ENCODE assay signal across 6 cellular contexts in the genomic region with DNA sequence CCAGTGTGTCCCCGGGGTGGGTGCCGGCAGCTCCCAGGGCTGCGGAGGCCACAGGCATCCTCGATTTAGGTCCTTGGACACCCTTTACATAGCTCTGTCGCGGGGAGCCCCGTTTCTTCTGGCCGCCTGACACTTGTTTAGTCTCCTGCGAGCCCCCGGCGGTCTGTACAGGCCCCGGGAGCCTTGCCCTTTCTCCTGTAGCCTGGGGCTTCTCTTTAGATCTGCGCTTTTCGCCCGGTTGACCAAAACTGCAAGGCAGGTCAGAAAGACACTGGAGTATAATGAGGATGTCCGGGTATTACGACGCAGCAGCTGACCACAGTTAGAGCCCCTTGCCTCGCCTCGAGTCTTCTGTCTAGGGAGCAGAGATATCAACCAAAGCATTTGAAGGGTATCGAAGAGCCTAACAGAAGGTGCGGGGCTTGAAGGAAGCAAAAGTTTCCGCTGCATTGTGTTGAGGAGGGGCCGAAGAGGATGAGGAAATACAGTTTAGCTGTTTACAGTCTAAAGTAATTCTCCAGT. TPM values are rescaled to one million over a fixed set of nuclear protein-coding genes. Genes with fewer than 3 reads are reported as not detected.
DNase-seq lines count a peak whose midpoint lies in the region; ATAC-seq and TF ChIP-seq lines count a peak whose summit lies in the region.

No MANE protein-coding gene starts in this region.

- TSS peak; percentile 70 for BruUV-seq in OCI-LY7 (replicated peaks; lab: Mats Ljungman, UMichigan)

- 1 to 2% methylated on average over 15 to 24 of the region's 24 CpGs for WGBS in heart right ventricle, 2 donors

- H3K36me3 ChIP-seq in OCI-LY7 (ENCODE audit: insufficient read depth, low read length) (peaks cover 37% of the 10 kb centered on the region), heart right ventricle (peaks cover 0 to 32% (median 0%) of the 10 kb centered on the region in 9 donors), tibial artery (peaks cover 0 to 8% (median under 1%) of the 10 kb centered on the region in 3 donors)

- TF ChIP-seq CTCF in OCI-LY7 (conservative IDR thresholded peaks at IDR 0.05; ENCODE audit: low read length) (no peak), heart right ventricle (IDR thresholded peaks at IDR 0.05) (no peak), tibial artery (IDR thresholded peaks at IDR 0.05) (no peak)

- POLR2A ChIA-PET in OCI-LY7 (lab: Charles Lee) = interaction anchor here (0.7 kb wide), 1 partner anchor 45 kb away, joined by 3 read pairs; a partner anchor contains a TSS

- intact Hi-C loops in OCI-LY7 (cut with micrococcal nuclease; ENCODE audit: unreplicated experiment) = loop anchor here (1.0 kb wide), 1 partner anchor 44 kb away; no protein-coding TSS in a partner anchor
- intact Hi-C loops in heart right ventricle (cut with DNase I) = loop anchor here in 2 of 10 donors (5.0 to 10.0 kb wide), 2 partner anchors 44 to 143 kb away; a partner anchor contains a TSS
- intact Hi-C loops in tibial artery (cut with DNase I; ENCODE audit: low total_unique reads) = no loop called here

- CTCF ChIA-PET in OCI-LY7 (lab: Charles Lee; ENCODE audit: unreplicated experiment) = no interaction called here

- H3K79me2 ChIP-seq in OCI-LY7 (ENCODE audit: insufficient read depth, low read depth, low read length) = peaks cover 58% of the 10 kb centered on the region

- H2AFZ ChIP-seq in OCI-LY7 (ENCODE audit: low read length) = peak overlapping the region; percentile 65; the same call in 1 of the 2 replicates

- peak overlapping the region; percentile 95 for H3K4me3 ChIP-seq in OCI-LY7 (ENCODE audit: low read depth, low read length, poor library complexity, severe bottlenecking)
- H3K4me3 ChIP-seq in heart right ventricle = peak overlapping the region; percentile 47 to 79 (median 66)
- H3K4me3 ChIP-seq in tibial artery = peak overlapping the region; percentile 61 to 65

- H3K27me3 ChIP-seq in heart right ventricle (no peaks in the 10 kb centered on the region), tibial artery (no peaks in the 10 kb centered on the region)

- DNase-seq in NCI-H1105 treated with DMSO at 0.1 percent for 48 hours (lab: John Stamatoyannopoulos, UW) = peak; percentile 44
- no peak for DNase-seq in NCI-H1105 (lab: John Stamatoyannopoulos, UW)
- peak; percentile 31 for DNase-seq in OCI-LY7 (ENCODE audit: low spot score)
- no peak for DNase-seq in heart right ventricle
- DNase-seq in tibial artery = peak in 1 of 2 donors; percentile 66
- no peak for DNase-seq in NCI-H226

- H3K27ac ChIP-seq in OCI-LY7 (ENCODE audit: low read depth, low read length, poor library complexity, severe bottlenecking) (peak overlapping the region; percentile 77), heart right ventricle (peak overlapping the region in 9 of 10 donors; percentile 64 to 88 (median 77)), tibial artery (peak overlapping the region; percentile 79 to 90)

- H3K9me3 ChIP-seq in OCI-LY7 (ENCODE audit: low read length) (no peaks in the 10 kb centered on the region), heart right ventricle (no peaks in the 10 kb centered on the region), tibial artery (no peaks in the 10 kb centered on the region)

- H3K9me2 ChIP-seq in OCI-LY7 (ENCODE audit: insufficient read depth, low read length) = no peaks in the 10 kb centered on the region

- H3K4me1 ChIP-seq in OCI-LY7 (ENCODE audit: insufficient read depth, low read length, poor library complexity, severe bottlenecking) = peaks cover 33% of the 10 kb centered on the region
- peaks cover 0 to 35% (median 13%) of the 10 kb centered on the region in 9 donors for H3K4me1 ChIP-seq in heart right ventricle
- H3K4me1 ChIP-seq in tibial artery = peaks cover 0 to 23% (median 0%) of the 10 kb centered on the region in 4 donors

- peak overlapping the region; percentile 84 for H3K4me2 ChIP-seq in OCI-LY7 (ENCODE audit: low read length)

- no peaks in the 10 kb centered on the region for H4K20me1 ChIP-seq in OCI-LY7 (ENCODE audit: insufficient read depth, low read length)

- peak in 5 of 8 donors; percentile 1 to 47 (median 16) for ATAC-seq in heart right ventricle

RNA-seq across cellular contexts. Expression of a gene that starts 0.4 kb away (rescaled TPM):
- total RNA-seq in OCI-LY7 (2014; rRNA removed; shearing (Covaris generic)) = 11.9 and 12.1 TPM in 2 replicates
- 23.5 and 25.8 TPM in 2 replicates for total RNA-seq in OCI-LY7 (2022)
- total RNA-seq in heart right ventricle = 10 to 100 TPM; 13.9 to 20.3 (median 16.6) TPM
- polyA plus RNA-seq in heart right ventricle = 1 to 10 TPM; 4.9 to 8.4 TPM

RNA-seq across cellular contexts. Expression of a gene that starts 0.8 kb away (rescaled TPM):
- total RNA-seq in OCI-LY7 (2014; rRNA removed; shearing (Covaris generic)) = 23.9 and 30.6 TPM in 2 replicates
- total RNA-seq in OCI-LY7 (2022) (12.2 and 14.3 TPM in 2 replicates), heart right ventricle (10 to 100 TPM; 16.6 to 25.8 (median 21.6) TPM)
- 10 to 100 TPM; 30.6 to 33.5 TPM for polyA plus RNA-seq in heart right ventricle

RNA-seq across cellular contexts. Expression of a gene that starts 0.8 kb away (rescaled TPM):
- total RNA-seq in OCI-LY7 (2014; rRNA removed; shearing (Covaris generic)) = 13.4 and 16.9 TPM in 2 replicates
- total RNA-seq in OCI-LY7 (2022) (37.3 and 39.6 TPM in 2 replicates), heart right ventricle (10 to 100 TPM; 32.3 to 53.5 (median 48.8) TPM)
- 100 to 1,000 TPM in 1 of 2 donors, 10 to 100 TPM in 1; 21.2 to 384 TPM for polyA plus RNA-seq in heart right ventricle

RNA-seq across cellular contexts. Expression of a gene that starts 45.1 kb away (rescaled TPM):
- total RNA-seq in OCI-LY7 (2014; rRNA removed; shearing (Covaris generic)) = 37.2 and 57.5 TPM in 2 replicates
- 45.3 and 50.0 TPM in 2 replicates for total RNA-seq in OCI-LY7 (2022)
- 100 to 1,000 TPM; 249 to 428 (median 312) TPM for total RNA-seq in heart right ventricle
- polyA plus RNA-seq in heart right ventricle = 100 to 1,000 TPM; 234 to 530 TPM

RNA-seq across cellular contexts. Expression of a gene that starts 49.2 kb away (rescaled TPM):
- 0.47 and 0.95 TPM in 2 replicates for total RNA-seq in OCI-LY7 (2014; rRNA removed; shearing (Covaris generic))
- 1.7 and 2.1 TPM in 2 replicates for total RNA-seq in OCI-LY7 (2022)
- total RNA-seq in heart right ventricle = 10 to 100 TPM; 21.6 to 92.4 (median 36.4) TPM
- 10 to 100 TPM; 40.6 to 80.4 TPM for polyA plus RNA-seq in heart right ventricle

Comparison
In these comparisons a context has a peak if more than half of its experiments do, and no peak if none do; other contexts are left out.
1. DNase-seq: peak in NCI-H1105 treated with DMSO at 0.1 percent for 48 hours (single experiment) and OCI-LY7 (single experiment); none in NCI-H1105 (single experiment), heart right ventricle (0 of 2) and NCI-H226 (single experiment).
2. Peak in every context shown above with its lines, with median percentiles within 50 percentile points of each other: H3K27ac ChIP-seq and H3K4me3 ChIP-seq.